1 cellular context compared by ENCODE assay signal in the genomic region with DNA sequence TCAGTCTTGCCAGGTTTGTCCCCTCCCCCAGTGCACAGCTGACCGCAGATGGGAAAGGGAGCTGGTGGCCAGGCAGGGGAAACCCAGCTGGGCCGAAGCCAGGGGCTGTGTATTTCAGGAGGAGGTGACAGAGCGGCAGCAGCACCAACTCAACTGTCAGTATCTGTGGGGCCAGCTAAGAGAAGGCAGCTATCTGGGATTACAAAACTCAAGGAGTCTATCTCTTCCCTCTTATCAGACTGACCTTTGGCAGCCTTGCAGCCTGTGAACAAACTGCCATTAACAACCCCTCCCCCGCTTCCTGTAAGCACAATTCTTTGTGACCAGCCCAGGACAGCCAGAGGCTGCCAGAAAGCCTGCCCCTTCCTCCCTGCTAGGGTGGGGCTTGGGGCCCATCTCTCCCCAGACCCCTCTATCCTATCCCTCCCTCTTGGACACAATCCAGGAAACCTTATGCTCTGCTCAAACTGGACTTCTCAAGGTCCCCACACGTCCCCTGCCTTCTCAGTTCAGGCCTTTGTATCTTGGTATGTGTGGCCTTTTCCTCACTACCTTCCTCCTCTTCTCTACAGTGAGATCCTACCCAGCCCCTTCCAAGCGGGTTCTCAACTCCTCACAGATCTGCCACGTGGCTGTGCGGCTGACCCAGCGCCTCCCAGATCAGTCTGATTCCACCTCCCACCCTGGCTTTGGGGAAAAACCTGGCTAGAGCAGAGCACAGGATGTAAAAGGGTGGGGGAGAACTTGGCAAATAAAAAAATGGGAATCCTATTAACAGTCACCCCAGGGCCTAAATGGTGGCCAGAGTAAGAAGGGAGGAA.
TF ChIP-seq lines count a peak whose summit lies in the region.

No MANE protein-coding gene starts in this region.

TF ChIP-seq in HepG2, 621 proteins besides CTCF, POLR2A, EP300 and RAD21 (continued from another document and continues in another):
- peak; percentile 95; the same call in 1 of the 2 replicates for TF ChIP-seq SMAD1 (CRISPR knock-in tag; IDR thresholded peaks at IDR 0.05; ENCODE audit: borderline replicate concordance, low read depth)
- TF ChIP-seq ETV6 (CRISPR knock-in tag; conservative IDR thresholded peaks at IDR 0.05), result peak; percentile 51; the same call in 1 of the 2 replicates
- TF ChIP-seq PHF5A (CRISPR knock-in tag; IDR thresholded peaks at IDR 0.05; ENCODE audit: low read depth, unreplicated experiment), result peak; percentile 99
- no peak; the same call in none of the 2 replicates for TF ChIP-seq ZFP90 (CRISPR knock-in tag; IDR thresholded peaks at IDR 0.05; ENCODE audit: borderline replicate concordance)
- TF ChIP-seq MEIS2 (CRISPR knock-in tag; IDR thresholded peaks at IDR 0.05), result peak; percentile 97
- no peak for TF ChIP-seq TIGD3 (CRISPR knock-in tag; IDR thresholded peaks at IDR 0.05; ENCODE audit: borderline replicate concordance)
- peak; percentile 73; the same call in 1 of the 2 replicates for TF ChIP-seq TFE3 (CRISPR knock-in tag; IDR thresholded peaks at IDR 0.05)
- TF ChIP-seq CEBPG (CRISPR knock-in tag; IDR thresholded peaks at IDR 0.05), result peak; percentile 89
- peak; percentile 78 for TF ChIP-seq DRAP1 (CRISPR knock-in tag; IDR thresholded peaks at IDR 0.05)
- TF ChIP-seq JUND (CRISPR knock-in tag; IDR thresholded peaks at IDR 0.05), result peak; percentile 82
- TF ChIP-seq ZNF616 (CRISPR knock-in tag; IDR thresholded peaks at IDR 0.05; ENCODE audit: low read depth), result peak; percentile 68
- no peak for TF ChIP-seq CENPT (CRISPR knock-in tag; IDR thresholded peaks at IDR 0.05; ENCODE audit: low read depth)
- peak; percentile 80 to 90 for TF ChIP-seq NR2F1 (CRISPR knock-in tag; IDR thresholded peaks at IDR 0.05)
- TF ChIP-seq ZNF547 (CRISPR knock-in tag; IDR thresholded peaks at IDR 0.05), result peak; percentile 59; the same call in 1 of the 2 replicates
- 0 out of 2 replicates have a peak, but pooled peaks have one; percentile 53 for TF ChIP-seq NFE2L1 (CRISPR knock-in tag; IDR thresholded peaks at IDR 0.05; ENCODE audit: borderline replicate concordance)
- peak; percentile 88 for TF ChIP-seq SOX5 (CRISPR knock-in tag; IDR thresholded peaks at IDR 0.05; ENCODE audit: borderline replicate concordance)
- peak; percentile 82 for TF ChIP-seq HMGXB3 (CRISPR knock-in tag; IDR thresholded peaks at IDR 0.05; ENCODE audit: borderline replicate concordance)
- no peak for TF ChIP-seq ATAD3A (CRISPR knock-in tag; IDR thresholded peaks at IDR 0.05)
- no peak; the same call in 1 of the 2 replicates for TF ChIP-seq ZNF749 (CRISPR knock-in tag; IDR thresholded peaks at IDR 0.05; ENCODE audit: borderline replicate concordance)
- TF ChIP-seq, protein P1, sequence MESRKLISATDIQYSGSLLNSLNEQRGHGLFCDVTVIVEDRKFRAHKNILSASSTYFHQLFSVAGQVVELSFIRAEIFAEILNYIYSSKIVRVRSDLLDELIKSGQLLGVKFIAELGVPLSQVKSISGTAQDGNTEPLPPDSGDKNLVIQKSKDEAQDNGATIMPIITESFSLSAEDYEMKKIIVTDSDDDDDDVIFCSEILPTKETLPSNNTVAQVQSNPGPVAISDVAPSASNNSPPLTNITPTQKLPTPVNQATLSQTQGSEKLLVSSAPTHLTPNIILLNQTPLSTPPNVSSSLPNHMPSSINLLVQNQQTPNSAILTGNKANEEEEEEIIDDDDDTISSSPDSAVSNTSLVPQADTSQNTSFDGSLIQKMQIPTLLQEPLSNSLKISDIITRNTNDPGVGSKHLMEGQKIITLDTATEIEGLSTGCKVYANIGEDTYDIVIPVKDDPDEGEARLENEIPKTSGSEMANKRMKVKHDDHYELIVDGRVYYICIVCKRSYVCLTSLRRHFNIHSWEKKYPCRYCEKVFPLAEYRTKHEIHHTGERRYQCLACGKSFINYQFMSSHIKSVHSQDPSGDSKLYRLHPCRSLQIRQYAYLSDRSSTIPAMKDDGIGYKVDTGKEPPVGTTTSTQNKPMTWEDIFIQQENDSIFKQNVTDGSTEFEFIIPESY (CRISPR knock-in tag; IDR thresholded peaks at IDR 0.05), result no peak; the same call in none of the 2 replicates
- no peak for TF ChIP-seq FIP1L1 (IDR thresholded peaks at IDR 0.05; ENCODE audit: borderline replicate concordance, insufficient read depth, low read depth, low read length)
- peak; percentile 67; the same call in 1 of the 2 replicates for TF ChIP-seq ZNF235 (CRISPR knock-in tag; IDR thresholded peaks at IDR 0.05; ENCODE audit: borderline replicate concordance)
- peak; percentile 25; the same call in 1 of the 2 replicates for TF ChIP-seq ZNF563 (CRISPR knock-in tag; IDR thresholded peaks at IDR 0.05)
- no peak for TF ChIP-seq CREBL2 (CRISPR knock-in tag; IDR thresholded peaks at IDR 0.05; ENCODE audit: borderline replicate concordance)
- TF ChIP-seq PRDM4 (CRISPR knock-in tag; IDR thresholded peaks at IDR 0.05; ENCODE audit: borderline replicate concordance), result no peak
- no peak for TF ChIP-seq ZNF672 (CRISPR knock-in tag; IDR thresholded peaks at IDR 0.05)
- peak; percentile 89 for TF ChIP-seq NFIC (IDR thresholded peaks at IDR 0.05; ENCODE audit: low read length)
- no peak; the same call in none of the 2 replicates for TF ChIP-seq SSRP1 (CRISPR knock-in tag; IDR thresholded peaks at IDR 0.05)
- TF ChIP-seq TRIM24 (CRISPR knock-in tag; IDR thresholded peaks at IDR 0.05), result peak; percentile 61; the same call in 1 of the 2 replicates
- peak; percentile 85 for TF ChIP-seq ZNF317 (CRISPR knock-in tag; IDR thresholded peaks at IDR 0.05)
- peak; percentile 80 for TF ChIP-seq TGIF2 (CRISPR knock-in tag; IDR thresholded peaks at IDR 0.05)
- no peak; the same call in 1 of the 2 replicates for TF ChIP-seq HOXD1 (CRISPR knock-in tag; IDR thresholded peaks at IDR 0.05)
- TF ChIP-seq ZNF660 (CRISPR knock-in tag; IDR thresholded peaks at IDR 0.05; ENCODE audit: borderline replicate concordance, low read depth), result no peak
- TF ChIP-seq, protein P2, sequence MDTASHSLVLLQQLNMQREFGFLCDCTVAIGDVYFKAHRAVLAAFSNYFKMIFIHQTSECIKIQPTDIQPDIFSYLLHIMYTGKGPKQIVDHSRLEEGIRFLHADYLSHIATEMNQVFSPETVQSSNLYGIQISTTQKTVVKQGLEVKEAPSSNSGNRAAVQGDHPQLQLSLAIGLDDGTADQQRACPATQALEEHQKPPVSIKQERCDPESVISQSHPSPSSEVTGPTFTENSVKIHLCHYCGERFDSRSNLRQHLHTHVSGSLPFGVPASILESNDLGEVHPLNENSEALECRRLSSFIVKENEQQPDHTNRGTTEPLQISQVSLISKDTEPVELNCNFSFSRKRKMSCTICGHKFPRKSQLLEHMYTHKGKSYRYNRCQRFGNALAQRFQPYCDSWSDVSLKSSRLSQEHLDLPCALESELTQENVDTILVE (CRISPR knock-in tag; IDR thresholded peaks at IDR 0.05), result peak; percentile 95
- peak; percentile 41; the same call in 1 of the 2 replicates for TF ChIP-seq ZNF576 (CRISPR knock-in tag; IDR thresholded peaks at IDR 0.05)
- 0 out of 2 replicates have a peak, but pooled peaks have one; percentile 40 for TF ChIP-seq CHCHD3 (CRISPR knock-in tag; IDR thresholded peaks at IDR 0.05)
- no peak; the same call in 1 of the 2 replicates for TF ChIP-seq ZNF44 (CRISPR knock-in tag; IDR thresholded peaks at IDR 0.05)
- TF ChIP-seq, protein P3, sequence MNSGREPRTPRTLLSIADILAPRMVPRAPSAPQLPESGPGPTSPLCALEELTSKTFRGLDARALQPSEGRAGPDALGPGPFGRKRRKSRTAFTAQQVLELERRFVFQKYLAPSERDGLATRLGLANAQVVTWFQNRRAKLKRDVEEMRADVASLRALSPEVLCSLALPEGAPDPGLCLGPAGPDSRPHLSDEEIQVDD (CRISPR knock-in tag; IDR thresholded peaks at IDR 0.05; ENCODE audit: borderline replicate concordance), result no peak
- TF ChIP-seq YEATS2 (CRISPR knock-in tag; IDR thresholded peaks at IDR 0.05; ENCODE audit: borderline replicate concordance), result peak; percentile 34; the same call in 1 of the 2 replicates
- TF ChIP-seq CERS6 (CRISPR knock-in tag; IDR thresholded peaks at IDR 0.05), result no peak
- no peak for TF ChIP-seq ZNF3 (CRISPR knock-in tag; IDR thresholded peaks at IDR 0.05)
- no peak for TF ChIP-seq ZNF784 (CRISPR knock-in tag; IDR thresholded peaks at IDR 0.05; ENCODE audit: borderline replicate concordance)
